In genomic region chr16:4313563-4314531, GRCh38 we compare ENCODE assay signal across 8 cellular contexts. TPM values are rescaled to one million over a fixed set of nuclear protein-coding genes. Genes with fewer than 3 reads are reported as not detected.
DNase-seq lines count a peak whose midpoint lies in the region; ATAC-seq and TF ChIP-seq lines count a peak whose summit lies in the region.

No MANE protein-coding gene starts in this region.

- peaks cover 17% of the 10 kb centered on the region for H3K27me3 Mint-ChIP-seq in activated CD8-positive, alpha-beta T cell treated with anti-CD3 and anti-CD28 coated beads, Interleukin-2, amount 10 ng/mL, durations not matched to agents 7 days and 5 days (ENCODE audit: low read depth)
- H3K27me3 Mint-ChIP-seq in immature natural killer cell (ENCODE audit: low read depth in 3 of 3), result peaks cover 8 to 10% (median 8%) of the 10 kb centered on the region in 3 donors

- H3K27ac ChIP-seq in thyroid gland, result peak overlapping the region in 1 of 3 donors; percentile 28

- intact Hi-C loops in thyroid gland (cut with DNase I), result no loop called here

- peaks cover 2% of the 10 kb centered on the region for H3K36me3 Mint-ChIP-seq in activated CD8-positive, alpha-beta T cell treated with anti-CD3 and anti-CD28 coated beads, Interleukin-2, amount 10 ng/mL, durations not matched to agents 7 days and 5 days (ENCODE audit: low read depth)
- no peaks in the 10 kb centered on the region for H3K36me3 Mint-ChIP-seq in immature natural killer cell

- H3K9me3 ChIP-seq in thyroid gland, result no peaks in the 10 kb centered on the region

- H3K4me3 ChIP-seq in thyroid gland (replicated peaks in 1 of 3), result no peak overlapping the region

- 17 to 22% methylated on average over 35 to 40 of the region's 43 CpGs for WGBS in thyroid gland, 2 donors

- TF ChIP-seq CTCF in GM10266 (IDR thresholded peaks at IDR 0.05; ENCODE audit: control insufficient read depth, insufficient read depth, low read depth, missing control alignments) (peak; percentile 83), thyroid gland (IDR thresholded peaks at IDR 0.05) (peak; percentile 27 to 73 (median 56))

- CTCF ChIA-PET in activated CD8-positive, alpha-beta T cell treated with anti-CD3 and anti-CD28 coated beads, Interleukin-2, amount 10 ng/mL, durations not matched to agents 7 days and 5 days (lab: Charles Lee), result interaction anchor here (1.7 to 5.1 kb wide), 4 partner anchors 7 to 41 kb away, joined by 4 to 30 read pairs (median 5); partner anchors contain the start of gene TFAP4

- H3K4me3 Mint-ChIP-seq in activated CD8-positive, alpha-beta T cell treated with anti-CD3 and anti-CD28 coated beads, Interleukin-2, amount 10 ng/mL, durations not matched to agents 7 days and 5 days, result peak overlapping the region; percentile 74
- H3K4me3 Mint-ChIP-seq in immature natural killer cell, result peak overlapping the region; percentile 82 to 96 (median 92)

- peaks cover 28 to 33% of the 10 kb centered on the region in 2 donors for H3K4me1 ChIP-seq in thyroid gland

- H3K27me3 ChIP-seq in thyroid gland, result no peaks in the 10 kb centered on the region

- no peak overlapping the region for H3K27ac Mint-ChIP-seq in activated CD8-positive, alpha-beta T cell treated with anti-CD3 and anti-CD28 coated beads, Interleukin-2, amount 10 ng/mL, durations not matched to agents 7 days and 5 days
- H3K27ac Mint-ChIP-seq in immature natural killer cell, result peak overlapping the region in 1 of 6 donors; percentile 75

- peaks cover 33% of the 10 kb centered on the region for H3K4me1 Mint-ChIP-seq in activated CD8-positive, alpha-beta T cell treated with anti-CD3 and anti-CD28 coated beads, Interleukin-2, amount 10 ng/mL, durations not matched to agents 7 days and 5 days (ENCODE audit: low read depth)
- peaks cover 13% of the 10 kb centered on the region in 2 donors for H3K4me1 Mint-ChIP-seq in immature natural killer cell

- ATAC-seq in HG03460 (IDR thresholded peaks at IDR 0.05; ENCODE audit: unreplicated experiment) (peak; percentile 35), HG02852 (IDR thresholded peaks at IDR 0.05; ENCODE audit: unreplicated experiment) (no peak), HG03469 (IDR thresholded peaks at IDR 0.05; ENCODE audit: unreplicated experiment) (no peak)
- no peak for ATAC-seq in activated CD8-positive, alpha-beta T cell treated with anti-CD3 and anti-CD28 coated beads, Interleukin-2, amount 10 ng/mL, durations not matched to agents 7 days and 5 days

- H3K9me3 Mint-ChIP-seq in activated CD8-positive, alpha-beta T cell treated with anti-CD3 and anti-CD28 coated beads, Interleukin-2, amount 10 ng/mL, durations not matched to agents 7 days and 5 days (ENCODE audit: insufficient read depth), result no peaks in the 10 kb centered on the region
- H3K9me3 Mint-ChIP-seq in immature natural killer cell, result peaks cover 0 to 2% (median 0%) of the 10 kb centered on the region in 6 donors

- no peaks in the 10 kb centered on the region for H3K36me3 ChIP-seq in thyroid gland

- no peak for TF ChIP-seq POLR2A in thyroid gland (IDR thresholded peaks at IDR 0.05)

- DNase-seq in GM10266 (ENCODE audit: extremely low spot score), result peak; percentile 79
- peak; percentile 39 for DNase-seq in activated CD8-positive, alpha-beta T cell treated with anti-CD3 and anti-CD28 coated beads, Interleukin-2, amount 10 ng/mL, durations not matched to agents 7 days and 5 days
- peak in 2 of 3 donors; percentile 34 to 40 for DNase-seq in immature natural killer cell
- peak; percentile 42 to 56 for DNase-seq in thyroid gland
- DNase-seq in NCI-H1105 treated with DMSO at 0.1 percent for 48 hours (lab: John Stamatoyannopoulos, UW), result no peak

- POLR2A ChIA-PET in activated CD8-positive, alpha-beta T cell treated with anti-CD3 and anti-CD28 coated beads, Interleukin-2, amount 10 ng/mL, durations not matched to agents 7 days and 5 days (lab: Charles Lee), result no interaction called here

RNA-seq across cellular contexts. Expression of gene GLIS2, which starts 2.0 kb away (rescaled TPM):
- under 1 TPM; 0.16 TPM for total RNA-seq in activated CD8-positive, alpha-beta T cell treated with anti-CD3 and anti-CD28 coated beads, Interleukin-2, amount 10 ng/mL, durations not matched to agents 7 days and 5 days
- not detected for polyA plus RNA-seq in immature natural killer cell
- 1 to 10 TPM; 5.5 to 7.6 (median 6.7) TPM for total RNA-seq in thyroid gland

RNA-seq across cellular contexts. Expression of gene PAM16, which starts 37.3 kb away (rescaled TPM):
- 10 to 100 TPM; 33.3 to 40.3 TPM for total RNA-seq in activated CD8-positive, alpha-beta T cell treated with anti-CD3 and anti-CD28 coated beads, Interleukin-2, amount 10 ng/mL, durations not matched to agents 7 days and 5 days
- polyA plus RNA-seq in immature natural killer cell, result 10 to 100 TPM; 32.9 to 61.6 (median 36.3) TPM
- total RNA-seq in thyroid gland, result 10 to 100 TPM in 3 of 4 donors, 1 to 10 TPM in 1; 5.6 to 60.2 (median 27.3) TPM

RNA-seq across cellular contexts. Expression of gene TFAP4, which starts 41.0 kb away (rescaled TPM):
- 10 to 100 TPM; 21.0 to 24.7 TPM for total RNA-seq in activated CD8-positive, alpha-beta T cell treated with anti-CD3 and anti-CD28 coated beads, Interleukin-2, amount 10 ng/mL, durations not matched to agents 7 days and 5 days
- polyA plus RNA-seq in immature natural killer cell, result under 1 TPM; 0.16 to 0.69 (median 0.41) TPM
- 1 to 10 TPM; 3.8 to 6.3 (median 5.4) TPM for total RNA-seq in thyroid gland

RNA-seq across cellular contexts. Expression of gene VASN, which starts 57.8 kb away (rescaled TPM):
- total RNA-seq in activated CD8-positive, alpha-beta T cell treated with anti-CD3 and anti-CD28 coated beads, Interleukin-2, amount 10 ng/mL, durations not matched to agents 7 days and 5 days, result not detected
- under 1 TPM in 2 of 3 donors, not detected in 1; 0.07 to 0.20 TPM for polyA plus RNA-seq in immature natural killer cell
- total RNA-seq in thyroid gland, result 10 to 100 TPM; 21.9 to 47.0 (median 28.8) TPM

Comparison
In these comparisons a context has a peak if more than half of its experiments do, and no peak if none do; other contexts are left out.
1. RNA of gene GLIS2, which starts 2.0 kb away (total RNA-seq): 5.5 to 7.6 TPM in thyroid gland; 0.16 TPM in activated CD8-positive, alpha-beta T cell treated with anti-CD3 and anti-CD28 coated beads, Interleukin-2, amount 10 ng/mL, durations not matched to agents 7 days and 5 days; every median in the first group is over 4 times any median in the second.